In genomic region chr4:82517043-82517442, GRCh38 we compare ENCODE assay signal across 22 cellular contexts. TPM values are rescaled to one million over a fixed set of nuclear protein-coding genes. Genes with fewer than 3 reads are reported as not detected.
A peak's percentile ranks its signal among the peaks of the same experiment; 100 is the strongest.
DNase-seq lines count a peak whose midpoint lies in the region; TF ChIP-seq lines count a peak whose summit lies in the region.
"Had no signal": no experiment of that assay in that cellular context is flagged by ENCODE, and none has a peak within 500 bp of the region (broad histone marks: within the 10 kb centered on the region; RNA-seq: fewer than 3 reads in every experiment).

No MANE protein-coding gene starts in this region.

- no peak overlapping the region for H3K27ac Mint-ChIP-seq in CD4-positive, alpha-beta memory T cell
- H3K27ac Mint-ChIP-seq: stimulated activated naive CD8-positive, alpha-beta T cell treated with anti-CD3 and anti-CD28 coated beads, Interleukin-15, Interleukin-2, amounts not matched to agents 100 ng/mL and 50 ng/mL, for 24 hours had no signal

- no peaks in the 10 kb centered on the region for H3K79me2 ChIP-seq in SK-N-SH (ENCODE audit: insufficient read depth)
- no peaks in the 10 kb centered on the region for H3K79me2 ChIP-seq in smooth muscle cell (ENCODE audit: low read depth)

- no peak for TF ChIP-seq EP300 in SK-N-SH (IDR thresholded peaks at IDR 0.05; ENCODE audit: borderline replicate concordance in 1 of 2, low read depth in 1 of 2, low read length in 1 of 2)

- H3K9ac ChIP-seq in SK-N-SH (no peak overlapping the region), rectal smooth muscle tissue (ENCODE audit: low read length) (no peak overlapping the region), smooth muscle cell (ENCODE audit: low read depth) (no peak overlapping the region)

- intact Hi-C loops in CD4-positive, alpha-beta memory T cell (cut with micrococcal nuclease): no loop called here

- POLR2A ChIA-PET in SK-N-SH (lab: Yijun Ruan, JAX): no interaction called here
- POLR2A ChIA-PET in CD4-positive, alpha-beta memory T cell (lab: Charles Lee; ENCODE audit: partially characterized antibody): no interaction called here

- no peak overlapping the region for H3K4me3 ChIP-seq in SK-N-SH (ENCODE audit: low read depth in 2 of 2, low read length in 1 of 2)
- H3K4me3 ChIP-seq in rectal smooth muscle tissue (ENCODE audit: low read length): no peak overlapping the region
- H3K4me3 ChIP-seq in smooth muscle cell: no peak overlapping the region
- no peak overlapping the region for H3K4me3 ChIP-seq in CD4-positive, alpha-beta memory T cell (ENCODE audit: low read length in 2 of 2)
- H3K4me3 ChIP-seq: gastroesophageal sphincter, left lung, upper lobe of right lung had no signal

- peaks cover 0 to 3% (median 0%) of the 10 kb centered on the region in 8 donors for H3K9me3 Mint-ChIP-seq in CD4-positive, alpha-beta memory T cell
- H3K9me3 Mint-ChIP-seq: stimulated activated naive CD8-positive, alpha-beta T cell treated with anti-CD3 and anti-CD28 coated beads, Interleukin-15, Interleukin-2, amounts not matched to agents 100 ng/mL and 50 ng/mL, for 24 hours had no signal

- H3K4me3 Mint-ChIP-seq in CD4-positive, alpha-beta memory T cell: no peak overlapping the region
- H3K4me3 Mint-ChIP-seq: stimulated activated naive CD8-positive, alpha-beta T cell treated with anti-CD3 and anti-CD28 coated beads, Interleukin-15, Interleukin-2, amounts not matched to agents 100 ng/mL and 50 ng/mL, for 24 hours had no signal

- TF ChIP-seq RAD21 in SK-N-SH (IDR thresholded peaks at IDR 0.05; ENCODE audit: low read length): no peak

- no peak overlapping the region for H2AFZ ChIP-seq in SK-N-SH (ENCODE audit: low read depth)
- H2AFZ ChIP-seq in smooth muscle cell (ENCODE audit: low read depth): no peak overlapping the region

- H3F3A ChIP-seq in SK-N-SH (replicated peaks; ENCODE audit: insufficient read depth) (no peaks in the 10 kb centered on the region), smooth muscle cell (ENCODE audit: low read depth) (no peaks in the 10 kb centered on the region)

- peaks cover 0 to 1% (median 0%) of the 10 kb centered on the region in 4 donors for H3K4me1 Mint-ChIP-seq in CD4-positive, alpha-beta memory T cell

- TF ChIP-seq CTCF in SK-N-SH (IDR thresholded peaks at IDR 0.05) (no peak), smooth muscle cell (IDR thresholded peaks at IDR 0.05; ENCODE audit: borderline replicate concordance, insufficient read depth, poor library complexity, severe bottlenecking) (no peak)

- DNase-seq in ELR (ENCODE audit: low read depth) (peak; percentile 47), SK-N-SH (no peak), fibroblast of gingiva (ENCODE audit: low read depth) (peak; percentile 9), OCI-M2 (lab: John Stamatoyannopoulos, UW; ENCODE audit: unreplicated experiment) (no peak), smooth muscle cell (lab: John Stamatoyannopoulos, UW; ENCODE audit: unreplicated experiment) (no peak)
- DNase-seq in CD4-positive, alpha-beta memory T cell: no peak
- DNase-seq: activated CD4-positive, alpha-beta T cell treated with anti-CD3 and anti-CD28 coated beads for 48 hours; activated CD8-positive, alpha-beta memory T cell treated with anti-CD3 and anti-CD28 coated beads, Interleukin-2, amount 50 U/mL, for 4 hours; activated effector memory CD4-positive, alpha-beta T cell treated with Interleukin-2 at 50 U/mL for 16 hours; Caco-2; left lung; NCI-H146; NK-92 treated with Interleukin-12 subunit alpha and Interleukin-12 subunit beta, amount 100 ng/mL, for 24 hours; occipital lobe; RPMI8226; stimulated activated CD4-positive, alpha-beta T cell treated with anti-CD3 and anti-CD28 coated beads, Interleukin-1b, Interleukin-23, amount 100 ng/mL, for 48 hours; SW 1271; upper lobe of right lung had no signal

- H3K4me1 ChIP-seq in SK-N-SH (ENCODE audit: control insufficient read depth in 1 of 2, insufficient read depth in 2 of 2, low read depth in 1 of 2, low read length in 1 of 2) (peaks cover 0 to 6% of the 10 kb centered on the region in 2 experiments; a peak in 1 of 4 replicates), rectal smooth muscle tissue (ENCODE audit: control insufficient read depth, insufficient read depth, low read length) (peaks cover 2% of the 10 kb centered on the region), smooth muscle cell (ENCODE audit: low read depth) (no peaks in the 10 kb centered on the region)
- no peaks in the 10 kb centered on the region for H3K4me1 ChIP-seq in CD4-positive, alpha-beta memory T cell (ENCODE audit: insufficient read depth, low read length)
- H3K4me1 ChIP-seq: gastroesophageal sphincter, left lung, upper lobe of right lung had no signal

- H3K9me3 ChIP-seq in SK-N-SH (no peaks in the 10 kb centered on the region), smooth muscle cell (replicated peaks; ENCODE audit: low read depth) (no peaks in the 10 kb centered on the region)
- H3K9me3 ChIP-seq in CD4-positive, alpha-beta memory T cell (ENCODE audit: control insufficient read depth in 1 of 2, low read length in 2 of 2): no peaks in the 10 kb centered on the region
- H3K9me3 ChIP-seq: Caco-2, gastroesophageal sphincter, left lung, upper lobe of right lung had no signal

- WGBS in SK-N-SH (ENCODE audit: low lambda C conversion rate): 32% methylated on average over 2 of the region's 2 CpGs
- WGBS in smooth muscle cell (ENCODE audit: low lambda C conversion rate): 52% methylated on average over 2 of the region's 2 CpGs

- H3K27ac ChIP-seq in SK-N-SH (ENCODE audit: low read depth in 2 of 2, low read length in 1 of 2): peak overlapping the region in 1 of 2 experiments; percentile 16; a peak in 1 of 4 replicates
- H3K27ac ChIP-seq in rectal smooth muscle tissue (ENCODE audit: low read depth, low read length): peak overlapping the region; percentile 11
- no peak overlapping the region for H3K27ac ChIP-seq in smooth muscle cell (ENCODE audit: low read depth)
- H3K27ac ChIP-seq in CD4-positive, alpha-beta memory T cell (ENCODE audit: low read depth, low read length): no peak overlapping the region
- H3K27ac ChIP-seq: gastroesophageal sphincter, left lung, upper lobe of right lung had no signal

- no peaks in the 10 kb centered on the region for H4K20me1 ChIP-seq in SK-N-SH (ENCODE audit: insufficient read depth)
- H4K20me1 ChIP-seq in smooth muscle cell (ENCODE audit: low read depth): no peaks in the 10 kb centered on the region

- H3K4me2 ChIP-seq in SK-N-SH (peak overlapping the region; percentile 31; the same call in 1 of the 2 replicates), smooth muscle cell (no peak overlapping the region)

- H3K36me3 Mint-ChIP-seq in CD4-positive, alpha-beta memory T cell: no peaks in the 10 kb centered on the region

- CTCF ChIA-PET in SK-N-SH (lab: Yijun Ruan, JAX): interaction anchor here (1.5 kb wide), 1 partner anchor 11 kb away, joined by 4 read pairs; no protein-coding TSS in a partner anchor
- CTCF ChIA-PET in CD4-positive, alpha-beta memory T cell (lab: Charles Lee; ENCODE audit: partially characterized antibody): no interaction called here

- H3K27me3 Mint-ChIP-seq in CD4-positive, alpha-beta memory T cell: peaks cover 18 to 22% of the 10 kb centered on the region in 2 donors

- no peaks in the 10 kb centered on the region for H3K9me2 ChIP-seq in SK-N-SH

- no peaks in the 10 kb centered on the region for H3K36me3 ChIP-seq in SK-N-SH (replicated peaks in 1 of 2; ENCODE audit: control insufficient read depth in 1 of 2, insufficient read depth in 2 of 2, low read length in 1 of 2)
- no peaks in the 10 kb centered on the region for H3K36me3 ChIP-seq in rectal smooth muscle tissue (ENCODE audit: control insufficient read depth, insufficient read depth, low read length)
- no peaks in the 10 kb centered on the region for H3K36me3 ChIP-seq in smooth muscle cell (ENCODE audit: low read depth)
- H3K36me3 ChIP-seq in CD4-positive, alpha-beta memory T cell (ENCODE audit: insufficient read depth, low read length): no peaks in the 10 kb centered on the region
- H3K36me3 ChIP-seq: gastroesophageal sphincter, left lung, upper lobe of right lung had no signal

- H3K27me3 ChIP-seq in SK-N-SH (ENCODE audit: insufficient read depth): no peaks in the 10 kb centered on the region
- no peaks in the 10 kb centered on the region for H3K27me3 ChIP-seq in rectal smooth muscle tissue (ENCODE audit: control insufficient read depth, insufficient read depth, low read length)
- no peaks in the 10 kb centered on the region for H3K27me3 ChIP-seq in smooth muscle cell (ENCODE audit: low read depth)
- H3K27me3 ChIP-seq in CD4-positive, alpha-beta memory T cell (ENCODE audit: insufficient read depth, low read length): no peaks in the 10 kb centered on the region
- H3K27me3 ChIP-seq: gastroesophageal sphincter, left lung, upper lobe of right lung had no signal

TF ChIP-seq in SK-N-SH, 30 proteins besides CTCF, POLR2A, EP300 and RAD21:
- TF ChIP-seq MEF2A (IDR thresholded peaks at IDR 0.05; ENCODE audit: borderline replicate concordance, low read depth): 0 out of 2 replicates have a peak, but pooled peaks have one; percentile 18
- no peak for TF ChIP-seq FOXM1 (IDR thresholded peaks at IDR 0.05; ENCODE audit: low read depth)

RNA-seq across cellular contexts. Expression of gene TMEM150C, which starts 44.7 kb away (rescaled TPM):
- polyA plus RNA-seq in SK-N-SH (2012; rRNA removed): 1.0 and 1.3 TPM in 2 replicates
- 1.0 and 1.1 TPM in 2 replicates for polyA plus RNA-seq in SK-N-SH (2012; cell fraction: cytosol; rRNA removed)
- polyA plus RNA-seq in SK-N-SH (2012; cell fraction: nucleus; rRNA removed): 0.56 and 1.2 TPM in 2 replicates
- 0.81 and 8.0 TPM in 2 replicates for total RNA-seq in smooth muscle cell
- polyA plus RNA-seq in smooth muscle cell: 0.55 and 1.7 TPM in 2 replicates
- total RNA-seq in CD4-positive, alpha-beta memory T cell: not detected
- under 1 TPM in 1 of 2 donors, not detected in 1; 0.07 TPM for polyA plus RNA-seq in CD4-positive, alpha-beta memory T cell
- total RNA-seq: HT-29 had no signal

Comparison
In these comparisons a context has a peak if more than half of its experiments do, and no peak if none do; other contexts are left out.
1. DNase-seq: peak in ELR (single experiment) and fibroblast of gingiva (single experiment); none in SK-N-SH (single experiment), OCI-M2 (single experiment), smooth muscle cell (single experiment) and CD4-positive, alpha-beta memory T cell (0 of 5).